ENCODE assay signal across 1 cellular context in the genomic region with DNA sequence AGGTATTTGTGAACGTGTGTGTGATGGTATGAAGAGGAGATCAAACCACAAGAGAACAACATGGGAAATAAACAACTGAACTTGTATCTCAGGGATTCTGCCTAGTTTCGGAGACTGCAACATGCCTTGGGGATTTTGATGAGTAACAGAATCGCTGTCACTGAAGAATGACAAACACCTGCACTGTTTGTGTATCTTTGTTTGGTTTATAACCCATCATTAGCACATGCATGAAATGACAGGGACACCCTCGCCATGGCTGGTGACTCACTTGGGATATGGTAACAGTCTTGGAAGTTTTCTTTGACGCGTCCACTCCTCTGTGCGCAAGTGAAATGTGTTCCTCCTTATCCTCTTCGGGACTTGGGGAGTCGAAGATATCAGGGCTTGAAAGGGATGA.
TF ChIP-seq lines count a peak whose summit lies in the region.

No MANE protein-coding gene starts in this region.

TF ChIP-seq in GM23338, 12 proteins besides CTCF, POLR2A, EP300 and RAD21:
- no peak for TF ChIP-seq ZNF114 (CRISPR knock-in tag; IDR thresholded peaks at IDR 0.05)
- no peak for TF ChIP-seq REST (IDR thresholded peaks at IDR 0.05; ENCODE audit: unreplicated experiment)
- no peak for TF ChIP-seq NANOG (IDR thresholded peaks at IDR 0.05; ENCODE audit: borderline replicate concordance)
- TF ChIP-seq EZH2phosphoT487 (IDR thresholded peaks at IDR 0.05; ENCODE audit: unreplicated experiment) = no peak
- TF ChIP-seq, protein P1, sequence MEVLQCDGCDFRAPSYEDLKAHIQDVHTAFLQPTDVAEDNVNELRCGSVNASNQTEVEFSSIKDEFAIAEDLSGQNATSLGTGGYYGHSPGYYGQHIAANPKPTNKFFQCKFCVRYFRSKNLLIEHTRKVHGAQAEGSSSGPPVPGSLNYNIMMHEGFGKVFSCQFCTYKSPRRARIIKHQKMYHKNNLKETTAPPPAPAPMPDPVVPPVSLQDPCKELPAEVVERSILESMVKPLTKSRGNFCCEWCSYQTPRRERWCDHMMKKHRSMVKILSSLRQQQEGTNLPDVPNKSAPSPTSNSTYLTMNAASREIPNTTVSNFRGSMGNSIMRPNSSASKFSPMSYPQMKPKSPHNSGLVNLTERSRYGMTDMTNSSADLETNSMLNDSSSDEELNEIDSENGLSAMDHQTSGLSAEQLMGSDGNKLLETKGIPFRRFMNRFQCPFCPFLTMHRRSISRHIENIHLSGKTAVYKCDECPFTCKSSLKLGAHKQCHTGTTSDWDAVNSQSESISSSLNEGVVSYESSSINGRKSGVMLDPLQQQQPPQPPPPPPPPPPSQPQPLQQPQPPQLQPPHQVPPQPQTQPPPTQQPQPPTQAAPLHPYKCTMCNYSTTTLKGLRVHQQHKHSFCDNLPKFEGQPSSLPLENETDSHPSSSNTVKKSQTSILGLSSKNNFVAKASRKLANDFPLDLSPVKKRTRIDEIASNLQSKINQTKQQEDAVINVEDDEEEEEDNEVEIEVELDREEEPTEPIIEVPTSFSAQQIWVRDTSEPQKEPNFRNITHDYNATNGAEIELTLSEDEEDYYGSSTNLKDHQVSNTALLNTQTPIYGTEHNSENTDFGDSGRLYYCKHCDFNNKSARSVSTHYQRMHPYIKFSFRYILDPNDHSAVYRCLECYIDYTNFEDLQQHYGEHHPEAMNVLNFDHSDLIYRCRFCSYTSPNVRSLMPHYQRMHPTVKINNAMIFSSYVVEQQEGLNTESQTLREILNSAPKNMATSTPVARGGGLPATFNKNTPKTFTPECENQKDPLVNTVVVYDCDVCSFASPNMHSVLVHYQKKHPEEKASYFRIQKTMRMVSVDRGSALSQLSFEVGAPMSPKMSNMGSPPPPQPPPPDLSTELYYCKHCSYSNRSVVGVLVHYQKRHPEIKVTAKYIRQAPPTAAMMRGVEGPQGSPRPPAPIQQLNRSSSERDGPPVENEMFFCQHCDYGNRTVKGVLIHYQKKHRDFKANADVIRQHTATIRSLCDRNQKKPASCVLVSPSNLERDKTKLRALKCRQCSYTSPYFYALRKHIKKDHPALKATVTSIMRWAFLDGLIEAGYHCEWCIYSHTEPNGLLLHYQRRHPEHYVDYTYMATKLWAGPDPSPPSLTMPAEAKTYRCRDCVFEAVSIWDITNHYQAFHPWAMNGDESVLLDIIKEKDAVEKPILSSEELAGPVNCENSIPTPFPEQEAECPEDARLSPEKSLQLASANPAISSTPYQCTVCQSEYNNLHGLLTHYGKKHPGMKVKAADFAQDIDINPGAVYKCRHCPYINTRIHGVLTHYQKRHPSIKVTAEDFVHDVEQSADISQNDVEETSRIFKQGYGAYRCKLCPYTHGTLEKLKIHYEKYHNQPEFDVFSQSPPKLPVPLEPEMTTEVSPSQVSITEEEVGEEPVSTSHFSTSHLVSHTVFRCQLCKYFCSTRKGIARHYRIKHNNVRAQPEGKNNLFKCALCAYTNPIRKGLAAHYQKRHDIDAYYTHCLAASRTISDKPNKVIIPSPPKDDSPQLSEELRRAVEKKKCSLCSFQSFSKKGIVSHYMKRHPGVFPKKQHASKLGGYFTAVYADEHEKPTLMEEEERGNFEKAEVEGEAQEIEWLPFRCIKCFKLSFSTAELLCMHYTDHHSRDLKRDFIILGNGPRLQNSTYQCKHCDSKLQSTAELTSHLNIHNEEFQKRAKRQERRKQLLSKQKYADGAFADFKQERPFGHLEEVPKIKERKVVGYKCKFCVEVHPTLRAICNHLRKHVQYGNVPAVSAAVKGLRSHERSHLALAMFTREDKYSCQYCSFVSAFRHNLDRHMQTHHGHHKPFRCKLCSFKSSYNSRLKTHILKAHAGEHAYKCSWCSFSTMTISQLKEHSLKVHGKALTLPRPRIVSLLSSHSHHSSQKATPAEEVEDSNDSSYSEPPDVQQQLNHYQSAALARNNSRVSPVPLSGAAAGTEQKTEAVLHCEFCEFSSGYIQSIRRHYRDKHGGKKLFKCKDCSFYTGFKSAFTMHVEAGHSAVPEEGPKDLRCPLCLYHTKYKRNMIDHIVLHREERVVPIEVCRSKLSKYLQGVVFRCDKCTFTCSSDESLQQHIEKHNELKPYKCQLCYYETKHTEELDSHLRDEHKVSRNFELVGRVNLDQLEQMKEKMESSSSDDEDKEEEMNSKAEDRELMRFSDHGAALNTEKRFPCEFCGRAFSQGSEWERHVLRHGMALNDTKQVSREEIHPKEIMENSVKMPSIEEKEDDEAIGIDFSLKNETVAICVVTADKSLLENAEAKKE (CRISPR knock-in tag; IDR thresholded peaks at IDR 0.05) = no peak
- no peak for TF ChIP-seq ZNF331 (CRISPR knock-in tag; IDR thresholded peaks at IDR 0.05; ENCODE audit: low read depth)
- TF ChIP-seq POLR2AphosphoS5 (IDR thresholded peaks at IDR 0.05; ENCODE audit: low read depth) = no peak
- no peak for TF ChIP-seq EZH2 (IDR thresholded peaks at IDR 0.05; ENCODE audit: low read depth, unreplicated experiment)
- TF ChIP-seq STAT1 (IDR thresholded peaks at IDR 0.05; ENCODE audit: unreplicated experiment) = no peak
- TF ChIP-seq, protein P2, sequence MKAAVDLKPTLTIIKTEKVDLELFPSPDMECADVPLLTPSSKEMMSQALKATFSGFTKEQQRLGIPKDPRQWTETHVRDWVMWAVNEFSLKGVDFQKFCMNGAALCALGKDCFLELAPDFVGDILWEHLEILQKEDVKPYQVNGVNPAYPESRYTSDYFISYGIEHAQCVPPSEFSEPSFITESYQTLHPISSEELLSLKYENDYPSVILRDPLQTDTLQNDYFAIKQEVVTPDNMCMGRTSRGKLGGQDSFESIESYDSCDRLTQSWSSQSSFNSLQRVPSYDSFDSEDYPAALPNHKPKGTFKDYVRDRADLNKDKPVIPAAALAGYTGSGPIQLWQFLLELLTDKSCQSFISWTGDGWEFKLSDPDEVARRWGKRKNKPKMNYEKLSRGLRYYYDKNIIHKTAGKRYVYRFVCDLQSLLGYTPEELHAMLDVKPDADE (IDR thresholded peaks at IDR 0.05) = no peak
- no peak for TF ChIP-seq JUNB (IDR thresholded peaks at IDR 0.05; ENCODE audit: unreplicated experiment)
- TF ChIP-seq CREB1 (CRISPR knock-in tag; IDR thresholded peaks at IDR 0.05; ENCODE audit: low read depth) = no peak
